ENCODE assay signal across 14 cellular contexts in the genomic region with DNA sequence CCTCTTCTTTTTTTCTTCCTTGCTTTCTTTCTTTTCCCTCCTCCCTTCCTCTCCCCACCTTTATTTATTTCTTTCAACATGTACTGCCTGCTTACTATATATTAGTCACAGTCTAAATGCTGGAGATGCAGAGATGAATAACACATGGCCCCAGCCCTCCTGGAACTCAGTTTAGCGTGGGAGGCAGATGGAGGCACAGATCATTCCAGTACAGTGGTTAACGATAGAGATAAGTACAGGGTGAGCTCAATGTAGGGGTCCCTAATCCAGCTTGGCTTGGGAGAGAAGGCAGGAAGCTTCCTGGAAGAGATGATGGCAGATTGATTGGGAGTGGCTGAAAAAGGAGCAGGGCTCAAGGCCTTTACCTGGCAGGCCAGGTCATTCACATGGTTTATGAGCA. TPM values are rescaled to one million over a fixed set of nuclear protein-coding genes. Genes with fewer than 3 reads are reported as not detected.
DNase-seq lines count a peak whose midpoint lies in the region; ATAC-seq and TF ChIP-seq lines count a peak whose summit lies in the region.
"Had no signal": no experiment of that assay in that cellular context is flagged by ENCODE, and none has a peak within 500 bp of the region (broad histone marks: within the 10 kb centered on the region; RNA-seq: fewer than 3 reads in every experiment).

No MANE protein-coding gene starts in this region.

- H3K9me3 ChIP-seq in thyroid gland = no peaks in the 10 kb centered on the region
- H3K9me3 ChIP-seq: testis had no signal

- H3K27me3 ChIP-seq in thyroid gland = no peaks in the 10 kb centered on the region
- H3K27me3 ChIP-seq: testis had no signal

- no peak for TF ChIP-seq POLR2A in thyroid gland (IDR thresholded peaks at IDR 0.05)

- TF ChIP-seq CTCF in thyroid gland (IDR thresholded peaks at IDR 0.05) = no peak

- intact Hi-C loops in thyroid gland (cut with DNase I) = loop anchor here (10.0 kb wide), 1 partner anchor 55 kb away; the partner anchor contains the start of gene PPP2R5A

- ATAC-seq in HG03469 (IDR thresholded peaks at IDR 0.05; ENCODE audit: unreplicated experiment) = no peak

- WGBS in thyroid gland, 2 donors = 83 to 97% methylated on average over 2 of the region's 2 CpGs

- H3K36me3 ChIP-seq in thyroid gland = no peaks in the 10 kb centered on the region

- H3K4me1 ChIP-seq in thyroid gland = peaks cover 57% of the 10 kb centered on the region in 2 donors
- H3K4me1 ChIP-seq: testis had no signal

- H3K27ac ChIP-seq in thyroid gland = peak overlapping the region; percentile 23 to 57 (median 29)
- H3K27ac ChIP-seq: testis had no signal

- no peak overlapping the region for H3K4me3 ChIP-seq in thyroid gland (replicated peaks in 1 of 3)
- H3K4me3 ChIP-seq: testis had no signal

- DNase-seq in HCEC 1CT = peak; percentile 69
- DNase-seq in amniotic epithelial cell (ENCODE audit: low read depth) = peak; percentile 98
- peak; percentile 53 for DNase-seq in hepatic stellate cell (ENCODE audit: low spot score)
- DNase-seq in thyroid gland = no peak
- no peak for DNase-seq in activated CD8-positive, alpha-beta memory T cell treated with anti-CD3 and anti-CD28 coated beads for 24 hours
- DNase-seq in activated CD4-positive, CD25-positive, alpha-beta regulatory T cell treated with anti-CD3 and anti-CD28 coated beads, Interleukin-2, amount 50 U/mL, for 72 hours = no peak
- DNase-seq: activated CD4-positive, CD25-positive, alpha-beta regulatory T cell; activated naive CD4-positive, alpha-beta T cell treated with anti-CD3 and anti-CD28 coated beads, Interleukin-2, amount 50 U/mL, for 16 hours; caudate nucleus; head of caudate nucleus; NCI-H1105; NCI-H345; testis had no signal

RNA-seq across cellular contexts. Expression of gene PPP2R5A, which starts 55.6 kb away (rescaled TPM):
- 10 to 100 TPM; 62.7 to 81.5 (median 70.1) TPM for total RNA-seq in thyroid gland

Comparison
In these comparisons a context has a peak if more than half of its experiments do, and no peak if none do; other contexts are left out.
1. DNase-seq: peak in HCEC 1CT (single experiment), amniotic epithelial cell (single experiment) and hepatic stellate cell (single experiment); none in thyroid gland (0 of 2), activated CD8-positive, alpha-beta memory T cell treated with anti-CD3 and anti-CD28 coated beads for 24 hours (single experiment) and activated CD4-positive, CD25-positive, alpha-beta regulatory T cell treated with anti-CD3 and anti-CD28 coated beads, Interleukin-2, amount 50 U/mL, for 72 hours (single experiment).